ENCODE assay signal across 18 cellular contexts in genomic region chr3:157257101-157257500, GRCh38.
DNase-seq lines count a peak whose midpoint lies in the region; TF ChIP-seq lines count a peak whose summit lies in the region.
"Had no signal": no experiment of that assay in that cellular context is flagged by ENCODE, and none has a peak within 500 bp of the region (broad histone marks: within the 10 kb centered on the region; RNA-seq: fewer than 3 reads in every experiment).

No MANE protein-coding gene starts in this region.

- H3K9ac ChIP-seq in HUES64 (ENCODE audit: low read depth, low read length): no peak overlapping the region

- H3K4me3 ChIP-seq in HUES64 (ENCODE audit: low read length) (no peak overlapping the region), fibroblast of the aortic adventitia (ENCODE audit: low read depth, low read length) (no peak overlapping the region)

- 0 out of 2 replicates have a peak overlapping the region, but pooled peaks have one; percentile 14 for H3K27ac ChIP-seq in HUES64 (ENCODE audit: low read depth, low read length)

- 90% methylated on average over 4 of the region's 5 CpGs for WGBS in HUES64

- no peaks in the 10 kb centered on the region for H3K9me3 ChIP-seq in HUES64 (ENCODE audit: insufficient read depth, low read depth, low read length)

- H3K36me3 ChIP-seq in HUES64 (ENCODE audit: insufficient read depth, low read length): no peaks in the 10 kb centered on the region

- peaks cover 30% of the 10 kb centered on the region for H3K4me1 ChIP-seq in HUES64 (ENCODE audit: insufficient read depth, low read length)

- H3K27me3 ChIP-seq in HUES64 (ENCODE audit: insufficient read depth, low read length): no peaks in the 10 kb centered on the region

- TF ChIP-seq CTCF in fibroblast of the aortic adventitia (IDR thresholded peaks at IDR 0.05; ENCODE audit: insufficient read depth, low read length) (no peak), GM20000 (IDR thresholded peaks at IDR 0.05; ENCODE audit: extremely low read depth, missing control alignments) (no peak)

- DNase-seq in astrocyte of the hippocampus (ENCODE audit: low read depth, low spot score) (peak; percentile 36), fibroblast of the aortic adventitia (ENCODE audit: low read depth) (peak; percentile 35), GM20000 (ENCODE audit: low spot score) (no peak), SKM-1 (lab: John Stamatoyannopoulos, UW; ENCODE audit: unreplicated experiment) (no peak), KG1 (lab: John Stamatoyannopoulos, UW) (no peak), NCI-H128 (lab: John Stamatoyannopoulos, UW; ENCODE audit: unreplicated experiment) (no peak)
- DNase-seq: CD4-positive, CD25-positive, alpha-beta regulatory T cell; DMS79; HCEC 1CT; Kasumi-1; NCI-H1417 treated with DMSO at 0.1 percent for 48 hours; NCI-H2029; NCI-H226; NCI-H510A treated with DMSO at 0.1 percent for 48 hours; NCI-H774; NK-92 treated with Interleukin-12 subunit alpha and Interleukin-12 subunit beta, amount 100 ng/mL, for 24 hours; T-cell had no signal

Comparison
In these comparisons a context has a peak if more than half of its experiments do, and no peak if none do; other contexts are left out.
1. DNase-seq: peak in astrocyte of the hippocampus (single experiment) and fibroblast of the aortic adventitia (single experiment); none in GM20000 (single experiment), SKM-1 (single experiment), KG1 (single experiment) and NCI-H128 (single experiment).